7 cellular contexts compared by ENCODE assay signal in the genomic region with DNA sequence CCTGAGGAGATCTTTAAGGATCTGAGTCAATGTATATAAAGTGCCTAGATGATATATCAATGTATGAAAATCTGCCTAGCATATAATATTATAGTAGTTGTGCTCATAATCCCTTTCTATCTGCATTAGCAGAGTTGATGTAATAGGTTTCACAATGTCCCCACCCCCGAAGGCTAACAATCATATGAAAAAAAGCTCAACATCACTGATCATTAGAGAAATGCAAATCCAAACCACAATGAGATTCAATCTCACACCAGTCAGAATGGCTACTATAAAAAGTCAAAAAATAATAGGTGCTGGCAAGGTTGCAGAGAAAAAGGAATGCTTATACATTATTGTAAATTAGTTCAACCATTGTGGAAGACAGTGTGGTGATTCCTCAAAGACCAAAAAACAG.
"Had no signal": no experiment of that assay in that cellular context is flagged by ENCODE, and none has a peak within 500 bp of the region (broad histone marks: within the 10 kb centered on the region; RNA-seq: fewer than 3 reads in every experiment).

No MANE protein-coding gene starts in this region.

- FAIRE-seq: G401.6, GM12891, GM12892, GM18507, GM19239 had no signal

- DNase-seq: GDM1, GF-D8 had no signal
